In the genomic region with DNA sequence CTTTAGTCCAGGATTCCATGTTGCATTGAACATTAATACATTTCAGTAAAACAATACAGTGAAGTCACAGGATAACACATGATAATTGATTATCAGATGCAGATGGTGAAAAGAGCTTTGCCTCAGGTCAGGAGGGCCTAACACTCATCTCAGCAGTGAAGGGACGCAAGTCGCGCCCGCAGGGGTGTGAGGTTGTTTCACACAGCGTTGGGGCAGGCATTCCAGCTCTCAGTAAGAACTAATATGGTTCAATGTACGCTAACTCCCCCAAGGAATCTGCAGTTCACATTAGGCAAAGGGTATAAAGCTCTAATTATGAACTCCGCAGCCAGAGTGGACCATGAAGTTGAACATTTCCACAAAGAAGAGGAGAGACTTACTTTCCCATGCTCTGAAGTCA, we compare ENCODE assay signal across 26 cellular contexts.
"Had no signal": no experiment of that assay in that cellular context is flagged by ENCODE, and none has a peak within 500 bp of the region (broad histone marks: within the 10 kb centered on the region; RNA-seq: fewer than 3 reads in every experiment).

No MANE protein-coding gene starts in this region.

- H3K27me3 ChIP-seq: adrenal gland, MG63, Peyer's patch had no signal

- H3K27me3 Mint-ChIP-seq: activated CD4-positive, alpha-beta T cell treated with anti-CD3 and anti-CD28 coated beads for 36 hours; activated CD8-positive, alpha-beta T cell treated with anti-CD3 and anti-CD28 coated beads for 36 hours had no signal

- H3K27ac Mint-ChIP-seq: activated CD4-positive, alpha-beta T cell treated with anti-CD3 and anti-CD28 coated beads for 36 hours; activated CD8-positive, alpha-beta T cell treated with anti-CD3 and anti-CD28 coated beads for 36 hours; activated naive CD8-positive, alpha-beta T cell treated with anti-CD3 and anti-CD28 coated beads, Interleukin-2, amount 10 ng/mL, durations not matched to agents 7 days and 5 days; activated T-cell treated with anti-CD3 and anti-CD28 coated beads, Interleukin-2, amount 50 U/mL, for 72 hours; activated T-helper 2 cell treated with anti-CD3 and anti-CD28 coated beads, Interferon-gamma antibody, Interleukin-2, Interleukin-4, amounts not matched to agents 10 μg/mL and 5 μg/mL and 100 μg/mL, durations not matched to agents 14 hours and 24 hours and 36 hours had no signal

- H3K27ac ChIP-seq: adrenal gland, Peyer's patch, RWPE1, SJCRH30, VCaP had no signal

- H3K4me3 ChIP-seq: adrenal gland, MG63, Peyer's patch, SJCRH30 had no signal

- H3K4me2 ChIP-seq: SK-N-SH had no signal

- H3K9me3 Mint-ChIP-seq: activated CD8-positive, alpha-beta T cell treated with anti-CD3 and anti-CD28 coated beads for 36 hours; activated naive CD8-positive, alpha-beta T cell treated with anti-CD3 and anti-CD28 coated beads, Interleukin-2, amount 10 ng/mL, durations not matched to agents 7 days and 5 days; activated T-cell treated with anti-CD3 and anti-CD28 coated beads, Interleukin-2, amount 50 U/mL, for 72 hours; activated T-helper 2 cell treated with anti-CD3 and anti-CD28 coated beads, Interferon-gamma antibody, Interleukin-2, Interleukin-4, amounts not matched to agents 10 μg/mL and 5 μg/mL and 100 μg/mL, durations not matched to agents 14 hours and 24 hours and 36 hours had no signal

- H3K36me3 ChIP-seq: adrenal gland, MG63, Peyer's patch, SJCRH30 had no signal

- H3K4me1 ChIP-seq: Peyer's patch had no signal

- H3K4me1 Mint-ChIP-seq: activated CD4-positive, alpha-beta T cell treated with anti-CD3 and anti-CD28 coated beads for 36 hours; activated naive CD8-positive, alpha-beta T cell treated with anti-CD3 and anti-CD28 coated beads, Interleukin-2, amount 10 ng/mL, durations not matched to agents 7 days and 5 days had no signal

- H3K9me3 ChIP-seq: adrenal gland, MG63, Peyer's patch, SJCRH30, SK-N-SH had no signal

- H3K9ac ChIP-seq: SK-N-SH had no signal

- H3K4me3 Mint-ChIP-seq: activated CD4-positive, alpha-beta T cell treated with anti-CD3 and anti-CD28 coated beads for 36 hours; activated CD8-positive, alpha-beta T cell treated with anti-CD3 and anti-CD28 coated beads for 36 hours; activated naive CD8-positive, alpha-beta T cell treated with anti-CD3 and anti-CD28 coated beads, Interleukin-2, amount 10 ng/mL, durations not matched to agents 7 days and 5 days; activated T-cell treated with anti-CD3 and anti-CD28 coated beads, Interleukin-2, amount 50 U/mL, for 72 hours had no signal

- H3K36me3 Mint-ChIP-seq: activated naive CD8-positive, alpha-beta T cell treated with anti-CD3 and anti-CD28 coated beads, Interleukin-2, amount 10 ng/mL, durations not matched to agents 7 days and 5 days had no signal

- DNase-seq: activated CD4-positive, alpha-beta T cell treated with anti-CD3 and anti-CD28 coated beads for 36 hours; activated CD4-positive, alpha-beta T cell treated with anti-CD3 and anti-CD28 coated beads, Interleukin-2, amount 50 U/mL, for 1 hour; activated CD8-positive, alpha-beta memory T cell treated with anti-CD3 and anti-CD28 coated beads, Interleukin-2, amount 50 U/mL, for 4 hours; activated CD8-positive, alpha-beta T cell treated with anti-CD3 and anti-CD28 coated beads for 36 hours; activated gamma-delta T cell treated with Interleukin-2 at 50 U/mL for 16 hours; activated naive CD4-positive, alpha-beta T cell treated with anti-CD3 and anti-CD28 coated beads, Interleukin-2, amount 50 U/mL, for 16 hours; activated naive CD8-positive, alpha-beta T cell treated with anti-CD3 and anti-CD28 coated beads, Interleukin-2, amount 10 ng/mL, durations not matched to agents 7 days and 5 days; activated T-cell treated with anti-CD3 and anti-CD28 coated beads, Interleukin-2, amount 50 U/mL, for 72 hours; adrenal gland; anterior cingulate cortex; caudate nucleus; MG63; NCI-H1105; NCI-H1436; NCI-H1694 treated with DMSO at 0.1 percent for 48 hours; NCI-H2081; NCI-H446; NCI-H524; Peyer's patch; Right ventricle myocardium superior; SJCRH30; SK-N-SH; T-helper 1 cell had no signal
